Comparison of ENCODE assay signal across 1 cellular context in genomic region chr12:127504874-127505273, GRCh38.
TF ChIP-seq lines count a peak whose summit lies in the region.

No MANE protein-coding gene starts in this region.

TF ChIP-seq in K562, 482 proteins besides CTCF, POLR2A, EP300 and RAD21 (continued from another document):
- no peak for TF ChIP-seq THAP7 (CRISPR knock-in tag; IDR thresholded peaks at IDR 0.05)
- TF ChIP-seq XRCC3 (IDR thresholded peaks at IDR 0.05): no peak
- no peak for TF ChIP-seq HMG20B (CRISPR knock-in tag; IDR thresholded peaks at IDR 0.05)
